In the genomic region with DNA sequence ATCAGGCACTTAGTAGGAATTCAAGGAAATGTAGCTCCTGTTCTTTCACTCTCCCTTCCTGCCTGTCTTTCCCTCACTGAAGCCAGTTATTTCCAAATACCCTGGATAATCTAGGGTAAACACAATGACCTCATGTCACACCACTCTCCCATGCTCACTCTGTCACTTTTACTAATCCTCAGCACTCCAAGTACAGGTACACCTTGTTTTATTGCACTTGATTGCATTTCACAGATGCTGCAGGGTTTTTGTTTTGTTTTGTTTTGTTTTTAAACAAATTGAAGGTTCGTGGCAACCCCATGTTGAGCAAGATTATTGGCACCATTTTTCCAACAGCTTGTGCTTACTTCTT, we compare ENCODE assay signal across 16 cellular contexts. TPM values are rescaled to one million over a fixed set of nuclear protein-coding genes. Genes with fewer than 3 reads are reported as not detected.
DNase-seq lines count a peak whose midpoint lies in the region; ATAC-seq, FAIRE-seq and TF ChIP-seq lines count a peak whose summit lies in the region.
"Had no signal": no experiment of that assay in that cellular context is flagged by ENCODE, and none has a peak within 500 bp of the region (broad histone marks: within the 10 kb centered on the region; RNA-seq: fewer than 3 reads in every experiment).

No MANE protein-coding gene starts in this region.

- no peaks in the 10 kb centered on the region for H3K36me3 ChIP-seq in stomach
- no peaks in the 10 kb centered on the region for H3K36me3 ChIP-seq in spleen
- H3K36me3 ChIP-seq in PC-3 (ENCODE audit: low read depth, low read length), result no peaks in the 10 kb centered on the region

- H3K27me3 ChIP-seq in stomach (no peaks in the 10 kb centered on the region), spleen (replicated peaks in 1 of 7) (no peaks in the 10 kb centered on the region), PC-3 (ENCODE audit: low read length) (no peaks in the 10 kb centered on the region)

- DNase-seq in NCI-H2107 treated with DMSO at 0.1 percent for 48 hours (lab: John Stamatoyannopoulos, UW; ENCODE audit: unreplicated experiment) (peak; percentile 69), NCI-H2107 (lab: John Stamatoyannopoulos, UW) (no peak), stomach (no peak), spleen (no peak), GM12892 (ENCODE audit: insufficient read length) (no peak), PC-3 (no peak)
- DNase-seq: activated B cell treated with CpG ODN at 0.5 μM for 24 hours; activated CD8-positive, alpha-beta memory T cell treated with anti-CD3 and anti-CD28 coated beads, Interleukin-2, amount 50 U/mL, for 4 hours; activated naive CD8-positive, alpha-beta T cell treated with anti-CD3 and anti-CD28 coated beads, Interleukin-2, amount 10 ng/mL, durations not matched to agents 7 days and 5 days; CD8-positive, alpha-beta T cell; naive B cell; OCI-M1 had no signal

- H3K9ac ChIP-seq in PC-3 (ENCODE audit: low read length), result no peak overlapping the region

- H3K9me2 ChIP-seq in PC-3 (replicated peaks; ENCODE audit: low read length), result no peaks in the 10 kb centered on the region

- no peak overlapping the region for H3K4me3 ChIP-seq in stomach
- H3K4me3 ChIP-seq in spleen, result no peak overlapping the region
- H3K4me3 ChIP-seq in PC-3 (ENCODE audit: low read length), result no peak overlapping the region
- H3K4me3 ChIP-seq: smooth muscle cell had no signal

- H3K4me1 ChIP-seq in stomach (peaks cover 17 to 66% (median 38%) of the 10 kb centered on the region in 4 donors), spleen (peaks cover 0 to 7% (median 0%) of the 10 kb centered on the region in 6 donors), PC-3 (ENCODE audit: insufficient read depth, low read length) (no peaks in the 10 kb centered on the region)

- H2AFZ ChIP-seq in PC-3 (ENCODE audit: low read length), result no peak overlapping the region

- TF ChIP-seq POLR2A in stomach (IDR thresholded peaks at IDR 0.05) (no peak), spleen (IDR thresholded peaks at IDR 0.05) (no peak), GM12892 (IDR thresholded peaks at IDR 0.05; ENCODE audit: low read depth, low read length) (no peak)

- H3K4me2 ChIP-seq in PC-3 (ENCODE audit: low read length), result no peak overlapping the region
- H3K4me2 ChIP-seq: smooth muscle cell had no signal

- no peaks in the 10 kb centered on the region for H3F3A ChIP-seq in PC-3 (ENCODE audit: low read length, unreplicated experiment)

- H3K9me3 ChIP-seq in stomach (no peaks in the 10 kb centered on the region), spleen (no peaks in the 10 kb centered on the region), PC-3 (ENCODE audit: low read length) (no peaks in the 10 kb centered on the region)

- POLR2A ChIA-PET in PC-3 (lab: Charles Lee; ENCODE audit: unreplicated experiment), result no interaction called here

- no peaks in the 10 kb centered on the region for H3K79me2 ChIP-seq in PC-3 (ENCODE audit: low read length)

- H3K27ac ChIP-seq in VCaP (peak overlapping the region; percentile 73), stomach (peak overlapping the region in 4 of 5 donors; percentile 35 to 71 (median 56)), spleen (no peak overlapping the region), PC-3 (ENCODE audit: low read length) (no peak overlapping the region)

- no peaks in the 10 kb centered on the region for H4K20me1 ChIP-seq in PC-3 (ENCODE audit: low read length)

- BruUV-seq in PC-3 (replicated peaks; lab: Mats Ljungman, UMichigan), result no TSS peak

- FAIRE-seq in islet of Langerhans (lab: Jason Lieb, UNC) (peak; percentile 99), GM12892 (lab: Jason Lieb, UNC) (no peak)
- FAIRE-seq: colon had no signal

- CTCF ChIA-PET in PC-3 (lab: Charles Lee), result no interaction called here

- no peak for ATAC-seq in PC-3
- ATAC-seq: CD8-positive, alpha-beta T cell had no signal

- TF ChIP-seq CTCF in VCaP (conservative IDR thresholded peaks at IDR 0.05) (no peak), stomach (IDR thresholded peaks at IDR 0.05) (no peak), spleen (IDR thresholded peaks at IDR 0.05 in 8 of 11, conservative IDR thresholded peaks at IDR 0.05 in 3 of 11) (no peak), PC-3 (conservative IDR thresholded peaks at IDR 0.05; ENCODE audit: low read depth, low read length) (no peak)

- TF ChIP-seq EP300 in stomach (IDR thresholded peaks at IDR 0.05), result no peak

- WGBS in stomach, 5 donors, result 17 to 50% (median 26%) methylated on average over 1 of the region's 1 CpG
- WGBS in spleen, 5 donors, result 70 to 88% (median 76%) methylated on average over 1 of the region's 1 CpG

- intact Hi-C loops in stomach (cut with DNase I; ENCODE audit: low total_unique reads), result no loop called here
- intact Hi-C loops in spleen (cut with DNase I; ENCODE audit: low total_unique reads), result no loop called here
- intact Hi-C loops in PC-3 (cut with micrococcal nuclease), result no loop called here

RNA-seq across cellular contexts. Expression of a gene that starts 40.8 kb away (rescaled TPM):
- total RNA-seq in stomach (10 to 100 TPM; 14.6 to 45.1 (median 27.2) TPM), spleen (10 to 100 TPM in 6 of 7 donors, 1 to 10 TPM in 1; 9.5 to 16.7 (median 12.8) TPM), PC-3 (2014; rRNA removed) (2.4 and 7.0 TPM in 2 replicates)
- polyA plus RNA-seq in stomach (1 to 10 TPM in 2 of 3 donors, under 1 TPM in 1; 0.61 to 2.6 (median 1.4) TPM), spleen (1 to 10 TPM in 1 of 3 donors, under 1 TPM in 2; 0.63 to 1.4 (median 0.64) TPM)
- 0.23 TPM for polyA plus RNA-seq in GM12892 (2012; ENCODE audit: missing spikeins)

Comparison
In these comparisons a context has a peak if more than half of its experiments do, and no peak if none do; other contexts are left out.
1. H3K27ac ChIP-seq: peak in VCaP (single experiment) and stomach (4 of 5); none in spleen (0 of 8) and PC-3 (single experiment).